ENCODE assay signal across 24 cellular contexts in the genomic region with DNA sequence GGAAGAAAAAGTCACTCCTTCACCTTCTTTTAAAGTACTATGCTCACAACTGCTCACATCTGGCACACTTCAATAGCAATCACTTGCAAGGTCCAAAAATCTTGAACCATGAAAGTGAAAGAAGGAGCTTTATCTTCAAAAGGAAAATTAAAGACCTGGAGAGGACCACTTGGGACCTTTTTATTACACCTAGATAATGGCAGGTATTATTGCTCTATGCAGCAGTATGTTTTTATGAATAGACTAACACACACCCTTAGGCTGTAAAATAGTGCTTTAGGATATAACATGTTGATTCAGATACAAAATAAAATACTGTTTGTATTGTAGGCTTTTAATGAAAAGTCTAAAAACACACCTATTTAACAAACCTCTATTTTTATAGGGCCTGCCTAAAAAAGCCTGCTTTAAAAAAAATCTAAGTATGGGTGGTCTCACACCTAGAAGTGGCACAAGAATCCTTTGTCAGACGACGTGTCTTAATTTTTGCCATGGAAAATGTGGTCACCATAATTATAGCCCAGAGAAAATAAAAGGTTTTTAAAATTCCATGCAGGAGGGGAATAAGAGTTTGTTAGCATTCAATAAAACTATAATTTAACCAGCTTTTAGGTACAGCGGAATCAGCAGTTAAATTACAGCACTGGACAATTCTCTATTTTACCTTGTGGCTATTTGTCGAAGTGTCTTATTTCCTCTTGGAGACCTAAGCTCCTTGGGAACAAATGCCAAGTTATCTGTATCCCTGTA.
A peak's percentile ranks its signal among the peaks of the same experiment; 100 is the strongest.
DNase-seq lines count a peak whose midpoint lies in the region; ATAC-seq, FAIRE-seq and TF ChIP-seq lines count a peak whose summit lies in the region.
"Had no signal": no experiment of that assay in that cellular context is flagged by ENCODE, and none has a peak within 500 bp of the region (broad histone marks: within the 10 kb centered on the region; RNA-seq: fewer than 3 reads in every experiment).

No MANE protein-coding gene starts in this region.

- peaks cover 4% of the 10 kb centered on the region for H3K9me3 ChIP-seq in left ventricle myocardium inferior (replicated peaks)
- no peaks in the 10 kb centered on the region for H3K9me3 ChIP-seq in right cardiac atrium (ENCODE audit: control insufficient read depth, low read length)
- H3K9me3 ChIP-seq in thyroid gland, result no peaks in the 10 kb centered on the region
- H3K9me3 ChIP-seq: esophagus muscularis mucosa, gastroesophageal sphincter, sigmoid colon, tibial nerve had no signal

- H3K27me3 ChIP-seq in left ventricle myocardium inferior (ENCODE audit: low read depth), result no peaks in the 10 kb centered on the region
- no peaks in the 10 kb centered on the region for H3K27me3 ChIP-seq in right cardiac atrium (ENCODE audit: control insufficient read depth, insufficient read depth)
- no peaks in the 10 kb centered on the region for H3K27me3 ChIP-seq in thyroid gland
- H3K27me3 ChIP-seq: esophagus muscularis mucosa, gastroesophageal sphincter, sigmoid colon, tibial nerve had no signal

- peaks cover 30% of the 10 kb centered on the region for H3K4me1 ChIP-seq in left ventricle myocardium inferior
- peaks cover 10% of the 10 kb centered on the region for H3K4me1 ChIP-seq in right cardiac atrium (ENCODE audit: control insufficient read depth, insufficient read depth, low read length)
- peaks cover 46 to 48% of the 10 kb centered on the region in 2 donors for H3K4me1 ChIP-seq in thyroid gland

- intact Hi-C loops in left ventricle myocardium inferior (cut with micrococcal nuclease), result no loop called here
- intact Hi-C loops in right cardiac atrium (cut with DNase I), result no loop called here
- intact Hi-C loops in left colon (cut with DNase I, micrococcal nuclease), result no loop called here
- intact Hi-C loops in thyroid gland (cut with DNase I), result no loop called here

- no peak for FAIRE-seq in urothelium cell line (lab: Jason Lieb, UNC)
- FAIRE-seq: kidney had no signal

- H3K4me3 ChIP-seq in left ventricle myocardium inferior, result no peak overlapping the region
- no peak overlapping the region for H3K4me3 ChIP-seq in right cardiac atrium (ENCODE audit: low read length)
- no peak overlapping the region for H3K4me3 ChIP-seq in thyroid gland (replicated peaks in 1 of 3)
- H3K4me3 ChIP-seq: esophagus muscularis mucosa, gastroesophageal sphincter, sigmoid colon, tibial nerve had no signal

- DNase-seq in left ventricle myocardium inferior (no peak), right cardiac atrium (no peak), NCI-H2227 treated with DMSO at 0.1 percent for 48 hours (lab: John Stamatoyannopoulos, UW) (peak; percentile 48), left colon (no peak), thyroid gland (no peak), inferior parietal cortex (ENCODE audit: extremely low spot score) (no peak), urothelium cell line (ENCODE audit: low spot score) (no peak)
- DNase-seq: activated CD4-positive, alpha-beta T cell treated with anti-CD3 and anti-CD28 coated beads for 36 hours; DND-41; effector memory CD8-positive, alpha-beta T cell; kidney; mammary epithelial cell; naive thymus-derived CD4-positive, alpha-beta T cell; NCI-H1092 treated with DMSO at 0.1 percent for 48 hours; NCI-H2029 treated with DMSO at 0.1 percent for 48 hours; NCI-H526; OCI-M1; sigmoid colon had no signal

- no peak for TF ChIP-seq CTCF in left ventricle myocardium inferior (IDR thresholded peaks at IDR 0.05; ENCODE audit: borderline replicate concordance)
- TF ChIP-seq CTCF in thyroid gland (IDR thresholded peaks at IDR 0.05), result no peak

- WGBS in right cardiac atrium, result 92% methylated on average over 4 of the region's 4 CpGs
- WGBS in thyroid gland, 2 donors, result 69 to 75% methylated on average over 4 of the region's 4 CpGs

- ATAC-seq in right cardiac atrium (no peak), left colon (peak; percentile 93), HG03442 (IDR thresholded peaks at IDR 0.05; ENCODE audit: unreplicated experiment) (no peak)
- ATAC-seq: activated CD4-positive, alpha-beta T cell treated with anti-CD3 and anti-CD28 coated beads for 36 hours; activated naive CD4-positive, alpha-beta T cell treated with anti-CD3 and anti-CD28 coated beads, Interleukin-2, amount 50 U/mL, for 72 hours; effector memory CD8-positive, alpha-beta T cell; gastroesophageal sphincter; naive thymus-derived CD4-positive, alpha-beta T cell; Right ventricle myocardium inferior had no signal

- no peak for TF ChIP-seq POLR2A in thyroid gland (IDR thresholded peaks at IDR 0.05)

- H3K27ac ChIP-seq in left ventricle myocardium inferior (replicated peaks), result peak overlapping the region; percentile 23
- no peak overlapping the region for H3K27ac ChIP-seq in right cardiac atrium (ENCODE audit: low read length)
- peak overlapping the region in 2 of 3 donors; percentile 17 to 20 for H3K27ac ChIP-seq in thyroid gland
- H3K27ac ChIP-seq: esophagus muscularis mucosa, gastroesophageal sphincter, sigmoid colon had no signal

- H3K36me3 ChIP-seq in left ventricle myocardium inferior (no peaks in the 10 kb centered on the region), thyroid gland (no peaks in the 10 kb centered on the region)
- H3K36me3 ChIP-seq: esophagus muscularis mucosa, gastroesophageal sphincter, sigmoid colon, tibial nerve had no signal
